ENCODE assay signal across 34 cellular contexts in genomic region chr13:35093356-35093755, GRCh38.
"Had no signal": no experiment of that assay in that cellular context is flagged by ENCODE, and none has a peak within 500 bp of the region (broad histone marks: within the 10 kb centered on the region; RNA-seq: fewer than 3 reads in every experiment).

No MANE protein-coding gene starts in this region.

- DNase-seq: Karpas-422, Kasumi-1, KG1, MG63, MM.1S, MV-4-11, NCI-H1048, NCI-H1092, NCI-H1092 treated with DMSO at 0.1 percent for 48 hours, NCI-H1105, NCI-H1105 treated with DMSO at 0.1 percent for 48 hours, NCI-H1417, NCI-H1417 treated with DMSO at 0.1 percent for 48 hours, NCI-H1436, NCI-H1436 treated with DMSO at 0.1 percent for 48 hours, NCI-H146, NCI-H1694, NCI-H1694 treated with DMSO at 0.1 percent for 48 hours, NCI-H187, NCI-H187 treated with DMSO at 0.1 percent for 48 hours, NCI-H2029, NCI-H2029 treated with DMSO at 0.1 percent for 48 hours, NCI-H2081, NCI-H2081 treated with DMSO at 0.1 percent for 48 hours, NCI-H2107, NCI-H2171, NCI-H2171 treated with DMSO at 0.1 percent for 48 hours, NCI-H2227 treated with DMSO at 0.1 percent for 48 hours, NCI-H226, NCI-H345, NCI-H446, NCI-H446 treated with DMSO at 0.1 percent for 48 hours, NCI-H510A had no signal

- H3K4me2 ChIP-seq: KMS-11 had no signal

- H3K27ac ChIP-seq: KMS-11 had no signal

- H3K4me3 ChIP-seq: MG63 had no signal

- H3K36me3 ChIP-seq: MG63 had no signal

- H3K9ac ChIP-seq: KMS-11 had no signal
